ENCODE assay signal across 15 cellular contexts in the genomic region with DNA sequence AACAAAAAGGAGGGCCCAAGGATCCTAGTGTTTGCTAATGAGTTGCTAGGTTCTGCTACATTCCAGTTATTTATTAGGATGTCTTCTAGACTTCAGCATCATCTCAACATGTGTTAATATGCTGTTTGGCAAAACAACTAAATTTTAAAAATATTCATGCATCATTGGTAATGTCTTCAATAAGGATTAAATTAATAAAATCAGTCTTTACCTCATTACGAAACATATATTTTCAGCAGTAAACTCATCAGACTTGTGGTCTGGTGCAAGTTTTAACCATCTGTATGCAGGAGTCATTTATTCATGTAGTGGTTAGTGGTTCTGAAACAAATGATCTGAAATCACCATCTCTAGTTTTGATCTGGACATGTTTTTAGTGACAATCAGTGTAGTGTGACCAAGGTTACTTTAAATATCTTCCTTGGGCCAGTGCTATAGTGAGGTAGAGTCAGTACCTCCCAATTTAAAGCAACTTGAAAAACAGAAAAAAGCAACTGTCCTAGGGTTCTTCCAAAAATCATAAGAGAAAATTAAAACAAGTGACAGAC.
DNase-seq lines count a peak whose midpoint lies in the region; ATAC-seq, FAIRE-seq and TF ChIP-seq lines count a peak whose summit lies in the region.
"Had no signal": no experiment of that assay in that cellular context is flagged by ENCODE, and none has a peak within 500 bp of the region (broad histone marks: within the 10 kb centered on the region; RNA-seq: fewer than 3 reads in every experiment).

No MANE protein-coding gene starts in this region.

- H3K4me3 ChIP-seq in small intestine (ENCODE audit: low read depth in 1 of 2, low read length in 2 of 2) = no peak overlapping the region
- H3K4me3 ChIP-seq: hepatocyte had no signal

- in situ Hi-C loops in GM13977 (cut with MboI; ENCODE audit: low pct_unique_long_range_greater_than_20kb, low sequenced_read_pairs, unreplicated experiment) = no loop called here

- no peak for TF ChIP-seq CTCF in GM13977 (IDR thresholded peaks at IDR 0.05; ENCODE audit: extremely low read depth, insufficient read depth, missing control alignments)

- 88 to 95% (median 93%) methylated on average over 1 of the region's 1 CpG for WGBS in small intestine, 3 donors

- H3K9me3 ChIP-seq in small intestine (ENCODE audit: control insufficient read depth, low read depth) = no peaks in the 10 kb centered on the region

- H3K4me1 ChIP-seq in small intestine (ENCODE audit: control insufficient read depth in 2 of 2, insufficient read depth in 1 of 2, low read depth in 1 of 2, low read length in 1 of 2) = no peaks in the 10 kb centered on the region

- ATAC-seq in GM19395 (IDR thresholded peaks at IDR 0.05; ENCODE audit: unreplicated experiment) (peak; percentile 91), HG02588 (IDR thresholded peaks at IDR 0.05; ENCODE audit: unreplicated experiment) (peak; percentile 89), HG03175 (IDR thresholded peaks at IDR 0.05; ENCODE audit: unreplicated experiment) (peak; percentile 56)
- ATAC-seq: activated T-cell treated with anti-CD3 and anti-CD28 coated beads, Interleukin-2, amount 50 U/mL, for 4 hours; PC-3 had no signal

- H3K36me3 ChIP-seq in small intestine (ENCODE audit: control insufficient read depth in 2 of 2, insufficient read depth in 2 of 2, low read length in 2 of 2) = no peaks in the 10 kb centered on the region

- intact Hi-C loops in posterior cingulate gyrus (cut with DNase I) = no loop called here

- DNase-seq in GM13977 (ENCODE audit: low spot score) (peak; percentile 44), retina (no peak), posterior cingulate gyrus (no peak), small intestine (no peak)
- no peak for DNase-seq in stimulated activated CD4-positive, alpha-beta T cell treated with anti-CD3 and anti-CD28 coated beads, Interleukin-4, amount 100 ng/mL, for 1 hour
- DNase-seq: activated CD4-positive, CD25-positive, alpha-beta regulatory T cell treated with anti-CD3 and anti-CD28 coated beads, Interleukin-2, amount 50 U/mL, for 72 hours; activated T-cell treated with anti-CD3 and anti-CD28 coated beads, Interleukin-2, amount 50 U/mL, for 4 hours; HCEC 1CT; NCI-H1092 treated with DMSO at 0.1 percent for 48 hours; NCI-H510A; PC-3 had no signal

- no peak for FAIRE-seq in small intestine (lab: Jason Lieb, UNC)

- no peak overlapping the region for H3K27ac ChIP-seq in small intestine (ENCODE audit: low read depth in 1 of 2, low read length in 1 of 2)
- H3K27ac ChIP-seq: hepatocyte had no signal

- no peaks in the 10 kb centered on the region for H3K27me3 ChIP-seq in small intestine (ENCODE audit: control insufficient read depth in 2 of 2, insufficient read depth in 2 of 2, low read length in 2 of 2)
- H3K27me3 ChIP-seq: hepatocyte had no signal
